In genomic region chr2:31202833-31203232, GRCh38 we compare ENCODE assay signal across 28 cellular contexts. TPM values are rescaled to one million over a fixed set of nuclear protein-coding genes. Genes with fewer than 3 reads are reported as not detected.
"Had no signal": no experiment of that assay in that cellular context is flagged by ENCODE, and none has a peak within 500 bp of the region (broad histone marks: within the 10 kb centered on the region; RNA-seq: fewer than 3 reads in every experiment).

No MANE protein-coding gene starts in this region.

- H3K4me3 ChIP-seq: Peyer's patch had no signal

- H3K27me3 ChIP-seq: Peyer's patch had no signal

- H3K27ac ChIP-seq: KMS-11, Peyer's patch had no signal

- ATAC-seq: activated CD4-positive, alpha-beta T cell treated with anti-CD3 and anti-CD28 coated beads for 36 hours; activated CD4-positive, CD25-positive, alpha-beta regulatory T cell treated with anti-CD3 and anti-CD28 coated beads, Interleukin-2, amount 50 U/mL, for 24 hours; activated CD8-positive, alpha-beta memory T cell treated with anti-CD3 and anti-CD28 coated beads, Interleukin-2, amount 10 ng/mL, durations not matched to agents 7 days and 5 days; activated naive CD8-positive, alpha-beta T cell treated with anti-CD3 and anti-CD28 coated beads, Interleukin-2, amount 50 U/mL, for 24 hours; PC-3; WTC11 had no signal

- H3K4me1 ChIP-seq: Peyer's patch had no signal

- H3K9me3 ChIP-seq: Peyer's patch had no signal

- H3K36me3 ChIP-seq: Peyer's patch had no signal

- DNase-seq: activated CD4-positive, alpha-beta memory T cell treated with anti-CD3 and anti-CD28 coated beads, Interleukin-2, amount 10 ng/mL, durations not matched to agents 7 days and 5 days; activated CD4-positive, alpha-beta T cell treated with anti-CD3 and anti-CD28 coated beads for 36 hours; activated CD4-positive, alpha-beta T cell treated with anti-CD3 and anti-CD28 coated beads, Interleukin-2, amount 50 U/mL, for 1 hour; activated CD8-positive, alpha-beta memory T cell treated with anti-CD3 and anti-CD28 coated beads for 24 hours; activated CD8-positive, alpha-beta memory T cell treated with anti-CD3 and anti-CD28 coated beads, Interleukin-2, amount 10 ng/mL, durations not matched to agents 7 days and 5 days; activated CD8-positive, alpha-beta memory T cell treated with anti-CD3 and anti-CD28 coated beads, Interleukin-2, amount 50 U/mL, for 48 hours; activated effector memory CD4-positive, alpha-beta T cell treated with Interleukin-2 at 50 U/mL for 16 hours; activated naive CD4-positive, alpha-beta T cell treated with anti-CD3 and anti-CD28 coated beads, Interleukin-2, amount 10 ng/mL, durations not matched to agents 7 days and 5 days; activated naive CD8-positive, alpha-beta T cell treated with anti-CD3 and anti-CD28 coated beads, Interleukin-2, amount 50 U/mL, for 24 hours; activated T-cell treated with anti-CD3 and anti-CD28 coated beads, Interleukin-2, amount 50 U/mL, for 48 hours; anterior cingulate cortex; NCI-H1105; NCI-H1417 treated with DMSO at 0.1 percent for 48 hours; NCI-H187 treated with DMSO at 0.1 percent for 48 hours; NCI-H2081; NCI-H2171 treated with DMSO at 0.1 percent for 48 hours; NCI-H2227 treated with DMSO at 0.1 percent for 48 hours; NCI-H446; NCI-H510A treated with DMSO at 0.1 percent for 48 hours; NCI-H526 treated with DMSO at 0.1 percent for 48 hours; NCI-H82; NK-92 treated with Interleukin-12 subunit alpha and Interleukin-12 subunit beta, amount 100 ng/mL, for 24 hours; PC-3; Peyer's patch; RPMI8226 had no signal

RNA-seq across cellular contexts. Expression of gene CAPN14, which starts 14.5 kb away (rescaled TPM):
- total RNA-seq: PC-3 had no signal
